ENCODE assay signal across 8 cellular contexts in the genomic region with DNA sequence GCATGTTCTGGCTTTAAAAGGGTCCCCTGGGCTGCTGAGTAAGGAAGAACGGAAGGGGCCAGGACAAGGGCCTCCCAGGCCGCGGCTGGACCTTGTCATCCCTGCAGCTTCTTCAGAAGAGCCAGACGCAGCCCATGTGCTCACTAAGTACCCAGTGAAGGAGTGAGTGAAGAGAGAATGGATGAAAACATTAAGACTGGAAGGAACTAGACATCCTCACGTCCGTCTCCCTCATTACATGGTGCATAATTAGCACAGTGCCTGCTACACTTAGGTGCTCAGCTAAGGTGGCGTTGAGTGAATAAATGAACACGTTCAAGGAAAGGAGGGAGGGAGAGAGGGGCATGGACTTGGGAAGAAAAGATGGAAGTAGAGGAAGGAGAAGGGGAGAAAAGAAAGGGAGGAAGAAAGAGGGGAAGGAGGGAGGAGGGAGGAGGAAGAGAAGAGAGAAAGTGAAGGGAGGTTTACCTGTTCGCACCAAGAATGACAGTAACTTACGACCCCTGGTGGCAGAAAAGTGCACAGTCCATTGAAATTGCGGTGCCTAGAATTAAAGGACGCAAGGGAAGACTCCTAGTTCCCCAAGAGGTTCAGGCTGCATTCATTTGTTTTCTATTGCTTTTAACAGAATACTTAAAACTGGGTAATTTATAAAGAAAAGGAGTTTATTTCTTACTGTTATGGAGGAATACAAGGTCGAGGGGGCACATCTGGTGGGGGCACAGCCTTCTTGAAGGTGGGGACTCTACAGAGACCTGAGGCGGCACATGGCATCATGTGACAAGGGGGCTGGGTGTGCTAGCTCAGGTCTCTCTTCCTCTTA. TPM values are rescaled to one million over a fixed set of nuclear protein-coding genes. Genes with fewer than 3 reads are reported as not detected.
DNase-seq lines count a peak whose midpoint lies in the region; ATAC-seq, FAIRE-seq and TF ChIP-seq lines count a peak whose summit lies in the region.

No MANE protein-coding gene starts in this region.

- peaks cover 8% of the 10 kb centered on the region for H3K36me3 Mint-ChIP-seq in Caco-2 (ENCODE audit: insufficient read depth, unreplicated experiment)
- H3K36me3 Mint-ChIP-seq in activated T-helper 1 cell treated with anti-CD3 and anti-CD28 coated beads, Interleukin-12 subunit alpha, Interleukin-12 subunit beta, Interleukin-2, Interleukin-4 antibody, amounts not matched to agents 30 ng/mL and 10 ng/mL and 1 ng/mL, durations not matched to agents 14 hours and 24 hours and 36 hours (ENCODE audit: low read depth): peaks cover 21% of the 10 kb centered on the region

- H3K9me3 Mint-ChIP-seq in Caco-2 (ENCODE audit: unreplicated experiment): no peaks in the 10 kb centered on the region
- H3K9me3 Mint-ChIP-seq in activated T-helper 1 cell treated with anti-CD3 and anti-CD28 coated beads, Interleukin-12 subunit alpha, Interleukin-12 subunit beta, Interleukin-2, Interleukin-4 antibody, amounts not matched to agents 30 ng/mL and 10 ng/mL and 1 ng/mL, durations not matched to agents 14 hours and 24 hours and 36 hours: no peaks in the 10 kb centered on the region

- H3K36me3 ChIP-seq in Caco-2 (ENCODE audit: control insufficient read depth, insufficient read depth, low read length): no peaks in the 10 kb centered on the region
- H3K36me3 ChIP-seq in trophoblast cell (ENCODE audit: control insufficient read depth in 1 of 2, insufficient read depth in 2 of 2, low read length in 2 of 2): peaks cover 7 to 8% of the 10 kb centered on the region in 2 experiments
- H3K36me3 ChIP-seq in uterus: no peaks in the 10 kb centered on the region

- H4K8ac ChIP-seq in trophoblast cell (ENCODE audit: low read depth, low read length): no peak overlapping the region

- H3K4me3 Mint-ChIP-seq in Caco-2 (ENCODE audit: unreplicated experiment): no peak overlapping the region
- no peak overlapping the region for H3K4me3 Mint-ChIP-seq in activated T-helper 1 cell treated with anti-CD3 and anti-CD28 coated beads, Interleukin-12 subunit alpha, Interleukin-12 subunit beta, Interleukin-2, Interleukin-4 antibody, amounts not matched to agents 30 ng/mL and 10 ng/mL and 1 ng/mL, durations not matched to agents 14 hours and 24 hours and 36 hours

- no peak overlapping the region for H4K91ac ChIP-seq in trophoblast cell (ENCODE audit: low read depth, low read length)

- peak; percentile 94 to 98 for TF ChIP-seq CTCF in Caco-2 (IDR thresholded peaks at IDR 0.05; ENCODE audit: insufficient read depth in 1 of 2, low read depth in 1 of 2, low read length in 1 of 2, severe bottlenecking in 1 of 2, unreplicated experiment in 1 of 2)
- TF ChIP-seq CTCF in foreskin keratinocyte (conservative IDR thresholded peaks at IDR 0.05): peak; percentile 83
- peak; percentile 54 to 66 (median 61) for TF ChIP-seq CTCF in uterus (IDR thresholded peaks at IDR 0.05)

- no peak overlapping the region for H3K27ac ChIP-seq in foreskin keratinocyte
- no peak overlapping the region for H3K27ac ChIP-seq in trophoblast cell (ENCODE audit: low read depth, low read length)
- no peak overlapping the region for H3K27ac ChIP-seq in uterus

- no peaks in the 10 kb centered on the region for H3K27me3 Mint-ChIP-seq in Caco-2 (ENCODE audit: insufficient read depth, unreplicated experiment)
- H3K27me3 Mint-ChIP-seq in activated T-helper 1 cell treated with anti-CD3 and anti-CD28 coated beads, Interleukin-12 subunit alpha, Interleukin-12 subunit beta, Interleukin-2, Interleukin-4 antibody, amounts not matched to agents 30 ng/mL and 10 ng/mL and 1 ng/mL, durations not matched to agents 14 hours and 24 hours and 36 hours (ENCODE audit: insufficient read depth): no peaks in the 10 kb centered on the region

- WGBS in trophoblast cell (ENCODE audit: extremely low coverage, insufficient coverage, insufficient read length): no CpG with 5 or more reads among the region's 14 CpGs

- H2BK5ac ChIP-seq in trophoblast cell (ENCODE audit: low read depth, low read length, poor library complexity): no peak overlapping the region

- no TSS peak for BruUV-seq in Caco-2 (replicated peaks; lab: Mats Ljungman, UMichigan)

- POLR2A ChIA-PET in Caco-2 (lab: Charles Lee): no interaction called here

- no peak overlapping the region for H2AK5ac ChIP-seq in trophoblast cell (ENCODE audit: low read length)

- no peaks in the 10 kb centered on the region for H3K4me1 ChIP-seq in Caco-2
- H3K4me1 ChIP-seq in foreskin keratinocyte: no peaks in the 10 kb centered on the region
- H3K4me1 ChIP-seq in trophoblast cell (ENCODE audit: control insufficient read depth in 1 of 2, insufficient read depth in 2 of 2, low read length in 2 of 2): peaks cover 5 to 10% of the 10 kb centered on the region in 2 experiments
- no peaks in the 10 kb centered on the region for H3K4me1 ChIP-seq in uterus

- intact Hi-C loops in Caco-2 (cut with micrococcal nuclease; ENCODE audit: unreplicated experiment): loop anchor here (1.0 to 2.0 kb wide), 2 partner anchors 122 to 548 kb away; no protein-coding TSS in a partner anchor
- intact Hi-C loops in activated T-helper 1 cell treated with anti-CD3 and anti-CD28 coated beads, Interleukin-12 subunit alpha, Interleukin-12 subunit beta, Interleukin-2, Interleukin-4 antibody, amounts not matched to agents 30 ng/mL and 10 ng/mL and 1 ng/mL, durations not matched to agents 14 hours and 24 hours and 36 hours (cut with micrococcal nuclease): loop anchor here (1.0 kb wide), 3 partner anchors 137 to 374 kb away; no protein-coding TSS in a partner anchor
- intact Hi-C loops in uterus (cut with DNase I; ENCODE audit: low total_unique reads): no loop called here

- H3K4ac ChIP-seq in trophoblast cell (ENCODE audit: low read depth, low read length): no peak overlapping the region

- in situ Hi-C loops in KBM-7 (cut with MboI; ENCODE audit: low pct_unique_long_range_greater_than_20kb, low sequenced_read_pairs): loop anchor here (10.0 kb wide), 1 partner anchor 156 kb away; no protein-coding TSS in a partner anchor

- no peak overlapping the region for H2BK120ac ChIP-seq in trophoblast cell (ENCODE audit: insufficient read depth, low read length, poor library complexity)

- no peak for TF ChIP-seq POLR2A in uterus (IDR thresholded peaks at IDR 0.05)

- no peak for FAIRE-seq in RCC 7860 (lab: Jason Lieb, UNC)

- H2BK12ac ChIP-seq in trophoblast cell (ENCODE audit: low read length): no peak overlapping the region

- H3K14ac ChIP-seq in trophoblast cell (ENCODE audit: low read length): no peak overlapping the region

- H3K9me3 ChIP-seq in Caco-2 (no peaks in the 10 kb centered on the region), trophoblast cell (ENCODE audit: insufficient read depth, low read depth, low read length) (no peaks in the 10 kb centered on the region), uterus (no peaks in the 10 kb centered on the region)

- no peak overlapping the region for H2AFZ ChIP-seq in trophoblast cell (ENCODE audit: insufficient read depth, low read length, poor library complexity)

- H3K27me3 ChIP-seq in Caco-2 (replicated peaks; ENCODE audit: control insufficient read depth, insufficient read depth, low read length) (no peaks in the 10 kb centered on the region), foreskin keratinocyte (no peaks in the 10 kb centered on the region), trophoblast cell (ENCODE audit: insufficient read depth, low read length) (no peaks in the 10 kb centered on the region), uterus (no peaks in the 10 kb centered on the region)

- H3K18ac ChIP-seq in trophoblast cell (ENCODE audit: low read length): no peak overlapping the region

- ATAC-seq in foreskin keratinocyte: no peak
- no peak for ATAC-seq in GM18502 (IDR thresholded peaks at IDR 0.05; ENCODE audit: poor library complexity, unreplicated experiment)

- no peaks in the 10 kb centered on the region for H3K79me1 ChIP-seq in trophoblast cell (ENCODE audit: low read length)

- no peak overlapping the region for H3K4me3 ChIP-seq in Caco-2 (ENCODE audit: low read depth, low read length)
- H3K4me3 ChIP-seq in trophoblast cell (ENCODE audit: low read depth, low read length): no peak overlapping the region
- H3K4me3 ChIP-seq in uterus: no peak overlapping the region

- DNase-seq in Caco-2: peak; percentile 82 to 88
- DNase-seq in KBM-7: peak; percentile 76
- peak; percentile 25 for DNase-seq in RCC 7860 (ENCODE audit: low spot score)
- DNase-seq in activated T-helper 1 cell treated with anti-CD3 and anti-CD28 coated beads, Interleukin-12 subunit alpha, Interleukin-12 subunit beta, Interleukin-2, Interleukin-4 antibody, amounts not matched to agents 30 ng/mL and 10 ng/mL and 1 ng/mL, durations not matched to agents 14 hours and 24 hours and 36 hours (ENCODE audit: low spot score): peak; percentile 57
- peak in 1 of 2 donors; percentile 48 for DNase-seq in foreskin keratinocyte
- DNase-seq in trophoblast cell: peak; percentile 68 to 94
- DNase-seq in uterus: peak; percentile 31 to 44

- no peak overlapping the region for H4K12ac ChIP-seq in trophoblast cell (ENCODE audit: low read depth, low read length)

- no peak overlapping the region for H3K4me2 ChIP-seq in trophoblast cell (ENCODE audit: low read length)

- H3K79me2 ChIP-seq in trophoblast cell (ENCODE audit: control insufficient read depth, insufficient read depth, low read length, poor library complexity): no peaks in the 10 kb centered on the region

- H3K4me1 Mint-ChIP-seq in Caco-2 (ENCODE audit: low read depth, unreplicated experiment): peaks cover 10% of the 10 kb centered on the region
- H3K4me1 Mint-ChIP-seq in activated T-helper 1 cell treated with anti-CD3 and anti-CD28 coated beads, Interleukin-12 subunit alpha, Interleukin-12 subunit beta, Interleukin-2, Interleukin-4 antibody, amounts not matched to agents 30 ng/mL and 10 ng/mL and 1 ng/mL, durations not matched to agents 14 hours and 24 hours and 36 hours (ENCODE audit: low read depth): peaks cover 32% of the 10 kb centered on the region

- CTCF ChIA-PET in Caco-2 (lab: Charles Lee): interaction anchor here (1.2 to 1.6 kb wide), 2 partner anchors 122 to 158 kb away, joined by 4 to 6 read pairs; no protein-coding TSS in a partner anchor

- H3K23ac ChIP-seq in trophoblast cell (ENCODE audit: low read length): no peak overlapping the region

- no peak overlapping the region for H3K9ac ChIP-seq in trophoblast cell (ENCODE audit: low read length)

- no peak overlapping the region for H3K27ac Mint-ChIP-seq in Caco-2 (ENCODE audit: unreplicated experiment)
- H3K27ac Mint-ChIP-seq in activated T-helper 1 cell treated with anti-CD3 and anti-CD28 coated beads, Interleukin-12 subunit alpha, Interleukin-12 subunit beta, Interleukin-2, Interleukin-4 antibody, amounts not matched to agents 30 ng/mL and 10 ng/mL and 1 ng/mL, durations not matched to agents 14 hours and 24 hours and 36 hours: no peak overlapping the region

RNA-seq across cellular contexts. Expression of a gene that starts 8.0 kb away (rescaled TPM):
- 20.3 and 22.7 TPM in 2 replicates for total RNA-seq in Caco-2 (2022)
- 16.8 and 18.5 TPM in 2 replicates for total RNA-seq in activated T-helper 1 cell treated with anti-CD3 and anti-CD28 coated beads, Interleukin-12 subunit alpha, Interleukin-12 subunit beta, Interleukin-2, Interleukin-4 antibody, amounts not matched to agents 30 ng/mL and 10 ng/mL and 1 ng/mL, durations not matched to agents 14 hours and 24 hours and 36 hours
- 13.9 and 14.2 TPM in 2 replicates for total RNA-seq in foreskin keratinocyte
- polyA plus RNA-seq in foreskin keratinocyte: 12.9 and 13.2 TPM in 2 replicates
- polyA plus RNA-seq in trophoblast cell (2013): 11.1 and 11.8 TPM in 2 replicates
- total RNA-seq in uterus: 10 to 100 TPM; 14.1 to 64.6 (median 40.2) TPM

RNA-seq across cellular contexts. Expression of a gene that starts 28.2 kb away (rescaled TPM):
- 4.2 and 4.3 TPM in 2 replicates for total RNA-seq in Caco-2 (2022)
- total RNA-seq in activated T-helper 1 cell treated with anti-CD3 and anti-CD28 coated beads, Interleukin-12 subunit alpha, Interleukin-12 subunit beta, Interleukin-2, Interleukin-4 antibody, amounts not matched to agents 30 ng/mL and 10 ng/mL and 1 ng/mL, durations not matched to agents 14 hours and 24 hours and 36 hours: not detected in 2 replicates
- total RNA-seq in foreskin keratinocyte: 0.11 and 0.37 TPM in 2 replicates
- polyA plus RNA-seq in foreskin keratinocyte: 0.11 and 0.18 TPM in 2 replicates
- polyA plus RNA-seq in trophoblast cell (2013): 10.2 TPM in 2 replicates
- total RNA-seq in uterus: 10 to 100 TPM in 2 of 4 donors, 1 to 10 TPM in 2; 1.3 to 32.3 (median 12.6) TPM

RNA-seq across cellular contexts. Expression of a gene that starts 30.0 kb away (rescaled TPM):
- total RNA-seq in Caco-2 (2022) (0.30 and 0.39 TPM in 2 replicates), foreskin keratinocyte (3.1 and 5.1 TPM in 2 replicates), uterus (1 to 10 TPM in 2 of 4 donors, under 1 TPM in 1, not detected in 1; under 0.01 to 4.2 (median 4.2) TPM)
- 0.24 TPM in 1 of 2 replicates, not detected in the other for total RNA-seq in activated T-helper 1 cell treated with anti-CD3 and anti-CD28 coated beads, Interleukin-12 subunit alpha, Interleukin-12 subunit beta, Interleukin-2, Interleukin-4 antibody, amounts not matched to agents 30 ng/mL and 10 ng/mL and 1 ng/mL, durations not matched to agents 14 hours and 24 hours and 36 hours
- polyA plus RNA-seq in foreskin keratinocyte: 4.6 and 5.3 TPM in 2 replicates
- 2.9 and 3.4 TPM in 2 replicates for polyA plus RNA-seq in trophoblast cell (2013)
